In the genomic region with DNA sequence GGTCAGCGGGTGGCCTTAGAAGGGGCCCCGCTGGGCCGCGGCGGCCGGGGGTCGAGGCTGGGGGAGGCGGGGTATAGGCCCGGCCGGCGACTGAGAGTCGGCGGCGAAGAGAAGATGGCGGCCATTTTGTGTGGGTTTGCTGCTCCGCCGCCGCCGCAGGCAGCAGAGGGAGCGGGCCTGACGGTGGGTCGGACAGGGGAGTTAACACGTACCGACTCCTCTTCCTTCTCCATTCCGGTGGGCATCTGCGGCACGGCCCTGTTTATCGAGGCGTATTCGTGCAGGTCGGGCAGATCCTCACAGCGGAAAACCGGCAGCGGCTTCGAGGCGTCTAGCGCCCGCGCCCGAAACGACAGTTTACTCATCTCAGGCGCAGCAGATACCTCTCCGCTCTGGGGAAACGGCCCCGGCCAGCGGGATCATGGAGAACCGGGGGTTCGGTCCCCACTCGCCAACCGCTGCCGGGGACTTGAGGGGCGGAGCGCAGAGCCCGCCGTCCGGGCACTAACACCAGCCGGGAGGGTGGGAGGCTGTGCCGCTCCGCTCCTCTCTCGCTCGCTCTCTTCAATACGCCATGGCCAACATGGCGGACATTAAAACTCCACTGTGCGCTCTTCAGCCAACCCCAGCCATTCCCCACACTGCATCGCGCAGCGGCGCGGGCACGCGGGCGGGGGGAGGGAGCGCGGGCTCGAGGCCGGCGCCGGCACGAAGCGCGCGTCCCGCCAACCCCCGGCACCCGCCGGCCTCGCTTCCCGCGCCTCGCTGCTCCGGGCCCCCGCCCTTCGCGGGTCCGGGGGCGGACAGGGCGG, we compare ENCODE assay signal across 8 cellular contexts. TPM values are rescaled to one million over a fixed set of nuclear protein-coding genes. Genes with fewer than 3 reads are reported as not detected.
A peak's percentile ranks its signal among the peaks of the same experiment; 100 is the strongest.
DNase-seq lines count a peak whose midpoint lies in the region; ATAC-seq, FAIRE-seq and TF ChIP-seq lines count a peak whose summit lies in the region.

A gene with protein sequence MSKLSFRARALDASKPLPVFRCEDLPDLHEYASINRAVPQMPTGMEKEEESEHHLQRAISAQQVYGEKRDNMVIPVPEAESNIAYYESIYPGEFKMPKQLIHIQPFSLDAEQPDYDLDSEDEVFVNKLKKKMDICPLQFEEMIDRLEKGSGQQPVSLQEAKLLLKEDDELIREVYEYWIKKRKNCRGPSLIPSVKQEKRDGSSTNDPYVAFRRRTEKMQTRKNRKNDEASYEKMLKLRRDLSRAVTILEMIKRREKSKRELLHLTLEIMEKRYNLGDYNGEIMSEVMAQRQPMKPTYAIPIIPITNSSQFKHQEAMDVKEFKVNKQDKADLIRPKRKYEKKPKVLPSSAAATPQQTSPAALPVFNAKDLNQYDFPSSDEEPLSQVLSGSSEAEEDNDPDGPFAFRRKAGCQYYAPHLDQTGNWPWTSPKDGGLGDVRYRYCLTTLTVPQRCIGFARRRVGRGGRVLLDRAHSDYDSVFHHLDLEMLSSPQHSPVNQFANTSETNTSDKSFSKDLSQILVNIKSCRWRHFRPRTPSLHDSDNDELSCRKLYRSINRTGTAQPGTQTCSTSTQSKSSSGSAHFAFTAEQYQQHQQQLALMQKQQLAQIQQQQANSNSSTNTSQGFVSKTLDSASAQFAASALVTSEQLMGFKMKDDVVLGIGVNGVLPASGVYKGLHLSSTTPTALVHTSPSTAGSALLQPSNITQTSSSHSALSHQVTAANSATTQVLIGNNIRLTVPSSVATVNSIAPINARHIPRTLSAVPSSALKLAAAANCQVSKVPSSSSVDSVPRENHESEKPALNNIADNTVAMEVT (minus strand): TSS at position 608 of the 812 bp plus-strand sequence. CDS start 243 bp downstream, at position 365.

- peaks cover 13% of the 10 kb centered on the region for H3K36me3 Mint-ChIP-seq in T-helper 1 cell treated with Interleukin-12 subunit alpha and Interleukin-12 subunit beta and Interleukin-4 antibody, amounts not matched to agents 30 μg/mL and 1 μg/mL, for 36 hours (ENCODE audit: low read depth)

- TF ChIP-seq CTCF in GM12864 (IDR thresholded peaks at IDR 0.05; ENCODE audit: low read depth, low read length, missing control alignments), result no peak
- no peak for TF ChIP-seq CTCF in HFF-Myc (IDR thresholded peaks at IDR 0.05; ENCODE audit: low read depth, low read length, missing control alignments)

- FAIRE-seq in urothelium cell line (lab: Jason Lieb, UNC), result peak; percentile 93

- peak within 1 kb of the TSS; percentile 98 for H3K27ac Mint-ChIP-seq in T-helper 1 cell treated with Interleukin-12 subunit alpha and Interleukin-12 subunit beta and Interleukin-4 antibody, amounts not matched to agents 30 μg/mL and 1 μg/mL, for 36 hours

- H3K4me1 Mint-ChIP-seq in T-helper 1 cell treated with Interleukin-12 subunit alpha and Interleukin-12 subunit beta and Interleukin-4 antibody, amounts not matched to agents 30 μg/mL and 1 μg/mL, for 36 hours (ENCODE audit: low read depth), result peaks cover 40% of the 10 kb centered on the region

- H3K4me3 Mint-ChIP-seq in T-helper 1 cell treated with Interleukin-12 subunit alpha and Interleukin-12 subunit beta and Interleukin-4 antibody, amounts not matched to agents 30 μg/mL and 1 μg/mL, for 36 hours, result peak within 1 kb of the TSS; percentile 94

- intact Hi-C loops in left ventricle myocardium superior (cut with micrococcal nuclease), result loop anchor here (5.0 kb wide), 1 partner anchor 89 kb away; no protein-coding TSS in a partner anchor

- H3K4me3 ChIP-seq in GM12864 (ENCODE audit: low read depth, low read length) (peak within 1 kb of the TSS; percentile 79), HFF-Myc (replicated peaks; ENCODE audit: low read depth, low read length) (peak within 1 kb of the TSS; percentile 88)

- peak; percentile 94 for ATAC-seq in left ventricle myocardium superior

- DNase-seq in GM12864 (ENCODE audit: low read depth) (peak; percentile 75), HFF-Myc (ENCODE audit: extremely low read depth, low read depth) (peak; percentile 63), MV-4-11 (lab: John Stamatoyannopoulos, UW) (peak; percentile 67), amniotic stem cell (lab: John Stamatoyannopoulos, UW) (peak; percentile 78), left ventricle myocardium superior (peak; percentile 92), pulmonary artery endothelial cell (ENCODE audit: low read depth, low spot score) (peak; percentile 52), urothelium cell line (ENCODE audit: low spot score) (peak; percentile 96)

- no peaks in the 10 kb centered on the region for H3K27me3 Mint-ChIP-seq in T-helper 1 cell treated with Interleukin-12 subunit alpha and Interleukin-12 subunit beta and Interleukin-4 antibody, amounts not matched to agents 30 μg/mL and 1 μg/mL, for 36 hours (ENCODE audit: low read depth)

- no peaks in the 10 kb centered on the region for H3K9me3 Mint-ChIP-seq in T-helper 1 cell treated with Interleukin-12 subunit alpha and Interleukin-12 subunit beta and Interleukin-4 antibody, amounts not matched to agents 30 μg/mL and 1 μg/mL, for 36 hours

RNA-seq across cellular contexts. Expression of the gene that starts here (rescaled TPM):
- total RNA-seq in left ventricle myocardium superior (18.6 TPM), pulmonary artery endothelial cell (18.4 and 19.8 TPM in 2 replicates)

Comparison
In these comparisons a context has a peak if more than half of its experiments do, and no peak if none do; other contexts are left out.
1. Peak in every context shown above with its lines: DNase-seq, ATAC-seq and H3K4me3 ChIP-seq.